Comparison of ENCODE assay signal across 1 cellular context in genomic region chr20:36435799-36436541, GRCh38.
TF ChIP-seq lines count a peak whose summit lies in the region.

No MANE protein-coding gene starts in this region.

TF ChIP-seq in HCT116, 20 proteins besides CTCF, POLR2A, EP300 and RAD21 (continued from another document):
- TF ChIP-seq SRF (IDR thresholded peaks at IDR 0.05; ENCODE audit: low read depth) (no peak), JUND (IDR thresholded peaks at IDR 0.05) (no peak), EGR1 (IDR thresholded peaks at IDR 0.05; ENCODE audit: low read depth) (peak; percentile 61; the same call in 1 of the 2 replicates)
